In genomic region chr14:93206793-93207467, GRCh38 we compare ENCODE assay signal across 8 cellular contexts. TPM values are rescaled to one million over a fixed set of nuclear protein-coding genes. Genes with fewer than 3 reads are reported as not detected.
DNase-seq lines count a peak whose midpoint lies in the region; ATAC-seq and TF ChIP-seq lines count a peak whose summit lies in the region.

A gene with protein sequence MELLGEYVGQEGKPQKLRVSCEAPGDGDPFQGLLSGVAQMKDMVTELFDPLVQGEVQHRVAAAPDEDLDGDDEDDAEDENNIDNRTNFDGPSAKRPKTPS (minus strand): TSS chr14:93207065. CDS start chr14:93207037, 28 bp downstream.
Gene UBR7 (plus strand): TSS chr14:93207256. CDS start chr14:93207292, 36 bp downstream.

- H3K27me3 Mint-ChIP-seq in activated T-helper 17 cell treated with anti-CD3 and anti-CD28 coated beads, Interleukin-2, amount 50 U/mL, for 72 hours = no peaks in the 10 kb centered on the region
- H3K27me3 Mint-ChIP-seq in naive thymus-derived CD8-positive, alpha-beta T cell = no peaks in the 10 kb centered on the region

- CTCF ChIA-PET in RWPE1 (lab: Yijun Ruan, JAX) = interaction anchor here (0.6 to 0.7 kb wide), 2 partner anchors 116 to 339 kb away, joined by 3 read pairs; no protein-coding TSS in a partner anchor

- ATAC-seq in activated T-helper 17 cell treated with anti-CD3 and anti-CD28 coated beads, Interleukin-2, amount 50 U/mL, for 72 hours (replicated peaks) = peak; percentile 95
- peak; percentile 93 to 96 for ATAC-seq in naive thymus-derived CD8-positive, alpha-beta T cell

- H3K27ac ChIP-seq in RWPE1 = peak within 1 kb of the TSS; percentile 90
- peak within 1 kb of the TSS; percentile 77 for H3K27ac ChIP-seq in fibroblast of lung (ENCODE audit: insufficient read depth, low read length)

- no peaks in the 10 kb centered on the region for H4K20me1 ChIP-seq in fibroblast of lung (ENCODE audit: control insufficient read depth, extremely low read depth, insufficient read depth, low read length)

- H3K4me3 Mint-ChIP-seq in activated T-helper 17 cell treated with anti-CD3 and anti-CD28 coated beads, Interleukin-2, amount 50 U/mL, for 72 hours = peak within 1 kb of the TSS; percentile 73
- peak within 1 kb of the TSS; percentile 74 to 100 (median 96) for H3K4me3 Mint-ChIP-seq in naive thymus-derived CD8-positive, alpha-beta T cell

- peaks cover 2% of the 10 kb centered on the region for H3K4me1 ChIP-seq in fibroblast of lung (ENCODE audit: control insufficient read depth, extremely low read depth, insufficient read depth, low read length)

- H3K36me3 ChIP-seq in fibroblast of lung (ENCODE audit: control insufficient read depth, insufficient read depth, low read length) = no peaks in the 10 kb centered on the region

- peak within 1 kb of the TSS; percentile 90 for H3K4me3 ChIP-seq in LNCaP clone FGC (ENCODE audit: low read depth, low read length)
- H3K4me3 ChIP-seq in fibroblast of lung (replicated peaks in 1 of 4; ENCODE audit: control extremely low read depth in 1 of 4, insufficient read depth in 1 of 4, low read depth in 3 of 4, low read length in 4 of 4) = peak within 1 kb of the TSS; percentile 56 to 91 (median 76)

- POLR2A ChIA-PET in RWPE1 (lab: Yijun Ruan, JAX; ENCODE audit: low non-redundant PET) = interaction anchor here (1.0 to 1.5 kb wide), 2 partner anchors 22 to 24 kb away, joined by 4 to 6 read pairs; partner anchors contain the start of genes LYSET and MOAP1
- POLR2A ChIA-PET in naive thymus-derived CD8-positive, alpha-beta T cell (lab: Charles Lee) = interaction anchor here (1.0 to 2.7 kb wide), 6 partner anchors 20 to 127 kb away, joined by 3 to 36 read pairs (median 3); partner anchors contain the start of genes LYSET and MOAP1

- no peaks in the 10 kb centered on the region for H3K9me3 ChIP-seq in fibroblast of lung (ENCODE audit: control insufficient read depth, insufficient read depth, low read depth, low read length)

- peak within 1 kb of the TSS; percentile 73 for H3K9ac ChIP-seq in fibroblast of lung (ENCODE audit: insufficient read depth, low read length)

- TF ChIP-seq CTCF in LNCaP clone FGC (IDR thresholded peaks at IDR 0.05; ENCODE audit: control insufficient read depth, extremely low read depth, insufficient read depth) (0 out of 2 replicates have a peak, but pooled peaks have one; percentile 30), RWPE1 (conservative IDR thresholded peaks at IDR 0.05; ENCODE audit: low read depth) (no peak; the same call in 1 of the 2 replicates), fibroblast of lung (conservative IDR thresholded peaks at IDR 0.05 in 1 of 2, IDR thresholded peaks at IDR 0.05 in 1 of 2; ENCODE audit: low read depth in 1 of 2, low read length in 2 of 2) (peak in 1 of 2 donors; percentile 39)

- no peaks in the 10 kb centered on the region for H3K27me3 ChIP-seq in fibroblast of lung (ENCODE audit: control insufficient read depth, insufficient read depth, low read length)

- H3K27ac Mint-ChIP-seq in activated T-helper 17 cell treated with anti-CD3 and anti-CD28 coated beads, Interleukin-2, amount 50 U/mL, for 72 hours = peak within 1 kb of the TSS; percentile 98
- peak within 1 kb of the TSS; percentile 83 to 96 (median 94) for H3K27ac Mint-ChIP-seq in naive thymus-derived CD8-positive, alpha-beta T cell

- peak within 1 kb of the TSS; percentile 97 for H3K4me2 ChIP-seq in fibroblast of lung (ENCODE audit: extremely low read depth, insufficient read depth, low read length)

- peaks cover 33% of the 10 kb centered on the region for H3K79me2 ChIP-seq in fibroblast of lung (ENCODE audit: control insufficient read depth, insufficient read depth, low read length)

- DNase-seq in ELF-1 (ENCODE audit: low read depth, low spot score) = peak; percentile 99
- DNase-seq in GOT3 (lab: John Stamatoyannopoulos, UW) = peak; percentile 68
- DNase-seq in LNCaP clone FGC (ENCODE audit: low read depth) = peak; percentile 95
- DNase-seq in RWPE1 (ENCODE audit: low spot score) = peak; percentile 96
- DNase-seq in fibroblast of lung (ENCODE audit: low read depth in 2 of 2) = peak; percentile 95 to 97
- DNase-seq in naive thymus-derived CD8-positive, alpha-beta T cell = peak; percentile 77 to 91 (median 83)
- DNase-seq in stimulated activated naive CD4-positive, alpha-beta T cell (lab: John Stamatoyannopoulos, UW) = peak; percentile 77 to 86 (median 80)

- peak within 1 kb of the TSS; percentile 95 for H2AFZ ChIP-seq in fibroblast of lung (ENCODE audit: low read length)

- peaks cover 53% of the 10 kb centered on the region for H3K36me3 Mint-ChIP-seq in activated T-helper 17 cell treated with anti-CD3 and anti-CD28 coated beads, Interleukin-2, amount 50 U/mL, for 72 hours (ENCODE audit: low read depth)
- H3K36me3 Mint-ChIP-seq in naive thymus-derived CD8-positive, alpha-beta T cell = peaks cover 0 to 20% (median 2%) of the 10 kb centered on the region in 3 donors

- peaks cover 20% of the 10 kb centered on the region for H3K4me1 Mint-ChIP-seq in activated T-helper 17 cell treated with anti-CD3 and anti-CD28 coated beads, Interleukin-2, amount 50 U/mL, for 72 hours
- H3K4me1 Mint-ChIP-seq in naive thymus-derived CD8-positive, alpha-beta T cell = peaks cover 19 to 55% (median 43%) of the 10 kb centered on the region in 4 donors

- no peaks in the 10 kb centered on the region for H3K9me3 Mint-ChIP-seq in activated T-helper 17 cell treated with anti-CD3 and anti-CD28 coated beads, Interleukin-2, amount 50 U/mL, for 72 hours
- no peaks in the 10 kb centered on the region for H3K9me3 Mint-ChIP-seq in naive thymus-derived CD8-positive, alpha-beta T cell

RNA-seq across cellular contexts. Expression of the first gene that starts in this region (rescaled TPM):
- 10 to 100 TPM in 1 of 2 donors, 1 to 10 TPM in 1; 6.1 to 21.8 TPM for total RNA-seq in activated T-helper 17 cell treated with anti-CD3 and anti-CD28 coated beads, Interleukin-2, amount 50 U/mL, for 72 hours
- 11.3 and 17.2 TPM in 2 replicates for total RNA-seq in fibroblast of lung
- 13.1 and 14.4 TPM in 2 replicates for polyA plus RNA-seq in fibroblast of lung
- 11.5 and 13.1 TPM in 2 replicates for polyA plus RNA-seq in fibroblast of lung (2012)
- polyA minus RNA-seq in fibroblast of lung (ENCODE audit: low replicate concordance) = 0.82 TPM in 1 of 2 replicates, not detected in the other
- total RNA-seq in naive thymus-derived CD8-positive, alpha-beta T cell = 1 to 10 TPM; 7.0 to 7.1 TPM
- polyA plus RNA-seq in naive thymus-derived CD8-positive, alpha-beta T cell = 10 to 100 TPM in 2 of 3 donors, 1 to 10 TPM in 1; 9.5 to 18.8 (median 17.4) TPM

RNA-seq across cellular contexts. Expression of gene UBR7, which starts in this region (rescaled TPM):
- total RNA-seq in activated T-helper 17 cell treated with anti-CD3 and anti-CD28 coated beads, Interleukin-2, amount 50 U/mL, for 72 hours = 10 to 100 TPM; 33.0 to 37.1 TPM
- 27.7 and 34.0 TPM in 2 replicates for total RNA-seq in fibroblast of lung
- polyA plus RNA-seq in fibroblast of lung = 25.4 and 48.9 TPM in 2 replicates
- 14.2 and 29.3 TPM in 2 replicates for polyA plus RNA-seq in fibroblast of lung (2012)
- 7.7 and 11.4 TPM in 2 replicates for polyA minus RNA-seq in fibroblast of lung (ENCODE audit: low replicate concordance)
- 10 to 100 TPM; 13.7 to 13.8 TPM for total RNA-seq in naive thymus-derived CD8-positive, alpha-beta T cell
- polyA plus RNA-seq in naive thymus-derived CD8-positive, alpha-beta T cell = 10 to 100 TPM; 24.9 to 28.2 (median 26.1) TPM

Comparison
In these comparisons a context has a peak if more than half of its experiments do, and no peak if none do; other contexts are left out.
1. Peak in every context shown above with its lines: DNase-seq, ATAC-seq, H3K4me3 ChIP-seq and H3K27ac ChIP-seq.